8 cellular contexts compared by ENCODE assay signal in genomic region chr17:69525920-69526841, GRCh38.
A peak's percentile ranks its signal among the peaks of the same experiment; 100 is the strongest.
DNase-seq lines count a peak whose midpoint lies in the region; ATAC-seq lines count a peak whose summit lies in the region.

No MANE protein-coding gene starts in this region.

- no peak overlapping the region for H3K4me3 ChIP-seq in adipocyte (ENCODE audit: low read length)

- H3K36me3 ChIP-seq in adipocyte (ENCODE audit: control insufficient read depth, insufficient read depth, low read length, severe bottlenecking), result peaks cover 23% of the 10 kb centered on the region

- H3K4me1 ChIP-seq in adipocyte (ENCODE audit: control insufficient read depth, insufficient read depth, low read length), result no peaks in the 10 kb centered on the region

- no peaks in the 10 kb centered on the region for H3K9me3 ChIP-seq in adipocyte (ENCODE audit: control insufficient read depth, low read length)

- ATAC-seq in GM19351 (IDR thresholded peaks at IDR 0.05; ENCODE audit: unreplicated experiment), result peak; percentile 40
- ATAC-seq in left ventricle myocardium superior, result peak; percentile 82
- peak; percentile 73 for ATAC-seq in sciatic nerve
- no peak for ATAC-seq in GM19395 (IDR thresholded peaks at IDR 0.05; ENCODE audit: unreplicated experiment)

- H3K9ac ChIP-seq in adipocyte (ENCODE audit: low read length), result no peak overlapping the region

- DNase-seq in COLO668 (lab: John Stamatoyannopoulos, UW; ENCODE audit: unreplicated experiment) (peak; percentile 24), NCI-H1930 (lab: John Stamatoyannopoulos, UW) (peak; percentile 25 to 46), adipocyte (ENCODE audit: low read depth) (peak; percentile 82), left ventricle myocardium superior (no peak), sciatic nerve (ENCODE audit: low spot score) (no peak), cortex of kidney (lab: John Stamatoyannopoulos, UW) (no peak)

- H3K27me3 ChIP-seq in adipocyte (replicated peaks; ENCODE audit: control insufficient read depth, insufficient read depth, low read length), result no peaks in the 10 kb centered on the region

- intact Hi-C loops in left ventricle myocardium superior (cut with micrococcal nuclease), result no loop called here
- intact Hi-C loops in sciatic nerve (cut with DNase I), result no loop called here

Comparison
In these comparisons a context has a peak if more than half of its experiments do, and no peak if none do; other contexts are left out.
1. DNase-seq: peak in COLO668 (single experiment), NCI-H1930 (2 of 2) and adipocyte (single experiment); none in left ventricle myocardium superior (single experiment), sciatic nerve (single experiment) and cortex of kidney (single experiment).